In genomic region chr14:99938896-99939295, GRCh38 we compare ENCODE assay signal across 5 cellular contexts.
"Had no signal": no experiment of that assay in that cellular context is flagged by ENCODE, and none has a peak within 500 bp of the region (broad histone marks: within the 10 kb centered on the region; RNA-seq: fewer than 3 reads in every experiment).

No MANE protein-coding gene starts in this region.

- H3K4me3 Mint-ChIP-seq: HFFc6 had no signal

- ATAC-seq: HCT116 had no signal

- H3K27ac Mint-ChIP-seq: HFFc6 had no signal

- H3K9me3 Mint-ChIP-seq: HFFc6 had no signal

- DNase-seq: GM23248, GOT3, HFFc6, IMR-90 had no signal
